8 cellular contexts compared by ENCODE assay signal in genomic region chr1:227788279-227789041, GRCh38. TPM values are rescaled to one million over a fixed set of nuclear protein-coding genes. Genes with fewer than 3 reads are reported as not detected.
DNase-seq lines count a peak whose midpoint lies in the region; ATAC-seq and TF ChIP-seq lines count a peak whose summit lies in the region.

No MANE protein-coding gene starts in this region.

- CTCF ChIA-PET in CD8-positive, alpha-beta memory T cell (lab: Charles Lee) = interaction anchor here (1.0 to 4.7 kb wide), 5 partner anchors 9 to 165 kb away, joined by 3 to 47 read pairs (median 4); no protein-coding TSS in a partner anchor

- WGBS in hepatocyte (ENCODE audit: low lambda C conversion rate, missing lambda C conversion rate) = 0% methylated on average over 17 of the region's 67 CpGs

- H3K9me3 Mint-ChIP-seq in CD8-positive, alpha-beta memory T cell = no peaks in the 10 kb centered on the region

- H3K4me3 ChIP-seq in CD8-positive, alpha-beta memory T cell (ENCODE audit: low read length) = peak overlapping the region; percentile 61
- peak overlapping the region; percentile 66 for H3K4me3 ChIP-seq in hepatocyte
- H3K4me3 ChIP-seq in gastrocnemius medialis = peak overlapping the region; percentile 68 to 97 (median 70)

- H3K79me2 ChIP-seq in hepatocyte = no peaks in the 10 kb centered on the region

- no peaks in the 10 kb centered on the region for H4K20me1 ChIP-seq in hepatocyte (ENCODE audit: insufficient read depth, poor library complexity, severe bottlenecking)

- H3K4me1 Mint-ChIP-seq in CD8-positive, alpha-beta memory T cell = peaks cover 5 to 29% (median 14%) of the 10 kb centered on the region in 3 donors

- TF ChIP-seq CTCF in hepatocyte (IDR thresholded peaks at IDR 0.05; ENCODE audit: poor library complexity) = no peak
- no peak for TF ChIP-seq CTCF in gastrocnemius medialis (IDR thresholded peaks at IDR 0.05 in 4 of 5, conservative IDR thresholded peaks at IDR 0.05 in 1 of 5)

- in situ Hi-C loops in gastrocnemius medialis (cut with MboI; ENCODE audit: low sequenced_read_pairs in 4 of 4) = no loop called here

- H3K36me3 ChIP-seq in CD8-positive, alpha-beta memory T cell (ENCODE audit: insufficient read depth, low read length) = no peaks in the 10 kb centered on the region
- no peaks in the 10 kb centered on the region for H3K36me3 ChIP-seq in hepatocyte (replicated peaks; ENCODE audit: insufficient read depth, low read depth)
- no peaks in the 10 kb centered on the region for H3K36me3 ChIP-seq in gastrocnemius medialis

- peak overlapping the region in 6 of 8 donors; percentile 32 to 91 (median 73) for H3K27ac Mint-ChIP-seq in CD8-positive, alpha-beta memory T cell

- H3K27ac ChIP-seq in CD8-positive, alpha-beta memory T cell (ENCODE audit: low read depth, low read length) = no peak overlapping the region
- H3K27ac ChIP-seq in hepatocyte (peak overlapping the region; percentile 50), gastrocnemius medialis (peak overlapping the region; percentile 77 to 87 (median 82))

- POLR2A ChIA-PET in CD8-positive, alpha-beta memory T cell (lab: Charles Lee) = interaction anchor here (0.6 to 2.7 kb wide), 6 partner anchors 14 to 1049 kb away, joined by 3 to 36 read pairs (median 3); partner anchors contain the start of gene ITPKB

- no peaks in the 10 kb centered on the region for H3K9me3 ChIP-seq in CD8-positive, alpha-beta memory T cell (ENCODE audit: low read length)
- H3K9me3 ChIP-seq in hepatocyte (ENCODE audit: low read depth) (no peaks in the 10 kb centered on the region), gastrocnemius medialis (no peaks in the 10 kb centered on the region)

- DNase-seq in CD8-positive, alpha-beta memory T cell = peak in 2 of 5 donors; percentile 79 to 83
- DNase-seq in NCI-H226 (peak; percentile 55), hepatocyte (ENCODE audit: low spot score) (peak; percentile 83), gastrocnemius medialis (no peak), T-helper 9 cell (no peak)
- DNase-seq in activated naive CD4-positive, alpha-beta T cell treated with anti-CD3 and anti-CD28 coated beads, Interleukin-2, amount 50 U/mL, for 16 hours = peak; percentile 67

- peak; percentile 68 for ATAC-seq in GM19023 (IDR thresholded peaks at IDR 0.05; ENCODE audit: unreplicated experiment)
- peak; percentile 61 for ATAC-seq in HG03095 (IDR thresholded peaks at IDR 0.05; ENCODE audit: unreplicated experiment)
- ATAC-seq in gastrocnemius medialis = peak; percentile 53 to 59

- H3K9me2 ChIP-seq in hepatocyte (replicated peaks; ENCODE audit: insufficient read depth) = no peaks in the 10 kb centered on the region

- H3K27me3 ChIP-seq in CD8-positive, alpha-beta memory T cell (ENCODE audit: insufficient read depth, low read length, poor library complexity, severe bottlenecking) = no peaks in the 10 kb centered on the region
- H3K27me3 ChIP-seq in hepatocyte (peaks cover 4% of the 10 kb centered on the region), gastrocnemius medialis (no peaks in the 10 kb centered on the region)

- peaks cover 16% of the 10 kb centered on the region for H3K4me1 ChIP-seq in CD8-positive, alpha-beta memory T cell (ENCODE audit: insufficient read depth, low read length)
- H3K4me1 ChIP-seq in hepatocyte (ENCODE audit: insufficient read depth) = peaks cover 15% of the 10 kb centered on the region
- peaks cover 13 to 20% of the 10 kb centered on the region in 2 donors for H3K4me1 ChIP-seq in gastrocnemius medialis

- intact Hi-C loops in gastrocnemius medialis (cut with DNase I; ENCODE audit: low total_unique reads) = loop anchor here (1.0 to 2.0 kb wide), 2 partner anchors 60 to 158 kb away; no protein-coding TSS in a partner anchor

- peak overlapping the region; percentile 81 to 95 (median 86) for H3K4me3 Mint-ChIP-seq in CD8-positive, alpha-beta memory T cell

- no peaks in the 10 kb centered on the region for H3K36me3 Mint-ChIP-seq in CD8-positive, alpha-beta memory T cell

- H3K4me2 ChIP-seq in hepatocyte = peak overlapping the region; percentile 96

- no peaks in the 10 kb centered on the region for H3K27me3 Mint-ChIP-seq in CD8-positive, alpha-beta memory T cell

- H2AFZ ChIP-seq in hepatocyte = peak overlapping the region; percentile 76

- TF ChIP-seq POLR2A in gastrocnemius medialis (IDR thresholded peaks at IDR 0.05) = no peak

RNA-seq across cellular contexts. Expression of gene PRSS38, which starts 27.0 kb away (rescaled TPM):
- total RNA-seq in CD8-positive, alpha-beta memory T cell = not detected
- polyA plus RNA-seq in CD8-positive, alpha-beta memory T cell = not detected
- total RNA-seq in hepatocyte (not detected in 2 replicates), gastrocnemius medialis (not detected)
- polyA plus RNA-seq in hepatocyte = not detected in 2 replicates

RNA-seq across cellular contexts. Expression of gene SNAP47, which starts 53.2 kb away (rescaled TPM):
- 10 to 100 TPM; 27.0 to 28.4 TPM for total RNA-seq in CD8-positive, alpha-beta memory T cell
- 47.4 TPM for polyA plus RNA-seq in CD8-positive, alpha-beta memory T cell
- total RNA-seq in hepatocyte (41.5 and 42.6 TPM in 2 replicates), gastrocnemius medialis (10 to 100 TPM; 30.2 to 42.7 (median 37.9) TPM)
- polyA plus RNA-seq in hepatocyte = 42.7 and 49.6 TPM in 2 replicates

RNA-seq across cellular contexts. Expression of gene JMJD4, which starts 53.4 kb away (rescaled TPM):
- 10 to 100 TPM; 23.1 to 25.8 TPM for total RNA-seq in CD8-positive, alpha-beta memory T cell
- 28.0 TPM for polyA plus RNA-seq in CD8-positive, alpha-beta memory T cell
- total RNA-seq in hepatocyte (21.3 and 22.2 TPM in 2 replicates), gastrocnemius medialis (10 to 100 TPM in 3 of 4 donors, 1 to 10 TPM in 1; 9.2 to 21.6 (median 19.9) TPM)
- 31.2 and 32.9 TPM in 2 replicates for polyA plus RNA-seq in hepatocyte

Comparison
In these comparisons a context has a peak if more than half of its experiments do, and no peak if none do; other contexts are left out.
1. DNase-seq: peak in NCI-H226 (single experiment), activated naive CD4-positive, alpha-beta T cell treated with anti-CD3 and anti-CD28 coated beads, Interleukin-2, amount 50 U/mL, for 16 hours (single experiment) and hepatocyte (single experiment); none in gastrocnemius medialis (0 of 2) and T-helper 9 cell (single experiment).
2. Peak in every context shown above with its lines, with median percentiles within 50 percentile points of each other: H3K4me3 ChIP-seq and ATAC-seq.